Comparison of ENCODE assay signal across 11 cellular contexts in the genomic region with DNA sequence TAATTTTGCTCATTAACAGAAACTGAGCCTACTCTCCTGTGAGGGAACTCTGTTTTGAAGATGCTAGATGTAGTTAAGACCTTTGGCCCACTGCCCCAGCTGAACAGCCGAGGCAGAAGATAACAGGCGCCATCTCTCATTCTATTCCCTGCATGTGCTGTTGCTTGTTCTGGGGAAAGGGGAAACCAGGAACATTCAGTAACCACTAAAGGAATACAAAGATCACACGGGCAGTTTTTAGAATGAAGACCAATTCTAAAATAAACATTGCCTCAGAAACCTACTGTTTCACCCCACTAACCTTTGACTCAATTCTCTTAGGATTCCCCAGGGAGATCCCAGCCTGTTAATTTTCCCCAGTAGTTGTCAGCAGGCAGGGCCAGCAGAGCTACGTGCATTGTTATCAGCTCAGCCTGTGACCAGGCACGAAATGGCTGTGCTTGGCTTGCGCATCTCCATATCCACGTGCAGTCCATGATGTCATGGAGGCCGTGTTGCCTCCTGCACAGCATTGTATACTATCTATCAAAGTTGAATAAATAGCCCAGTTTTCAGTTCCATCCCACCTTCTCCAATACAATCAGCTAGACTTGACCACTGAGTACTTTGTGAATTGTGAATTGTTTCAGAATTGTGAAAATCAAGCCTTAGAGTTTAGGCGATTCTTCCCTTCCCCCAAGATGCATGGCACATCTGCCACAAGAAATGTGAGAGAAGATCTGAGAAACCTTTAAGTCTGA. TPM values are rescaled to one million over a fixed set of nuclear protein-coding genes. Genes with fewer than 3 reads are reported as not detected.
A peak's percentile ranks its signal among the peaks of the same experiment; 100 is the strongest.
DNase-seq lines count a peak whose midpoint lies in the region; ATAC-seq and TF ChIP-seq lines count a peak whose summit lies in the region.
"Had no signal": no experiment of that assay in that cellular context is flagged by ENCODE, and none has a peak within 500 bp of the region (broad histone marks: within the 10 kb centered on the region; RNA-seq: fewer than 3 reads in every experiment).

No MANE protein-coding gene starts in this region.

- H3K36me3 Mint-ChIP-seq in GM23338 (ENCODE audit: low read depth), result no peaks in the 10 kb centered on the region
- H3K36me3 Mint-ChIP-seq in activated CD8-positive, alpha-beta memory T cell treated with anti-CD3 and anti-CD28 coated beads, Interleukin-2, amount 10 ng/mL, durations not matched to agents 7 days and 5 days, result no peaks in the 10 kb centered on the region

- intact Hi-C loops in left ventricle myocardium superior (cut with micrococcal nuclease), result loop anchor here (5.0 kb wide), 1 partner anchor 51 kb away; no protein-coding TSS in a partner anchor

- H3K4me1 Mint-ChIP-seq in GM23338, result peaks cover 36% of the 10 kb centered on the region
- no peaks in the 10 kb centered on the region for H3K4me1 Mint-ChIP-seq in activated CD8-positive, alpha-beta memory T cell treated with anti-CD3 and anti-CD28 coated beads, Interleukin-2, amount 10 ng/mL, durations not matched to agents 7 days and 5 days

- H3K4me2 ChIP-seq in GM23338, result no peak overlapping the region; the same call in 1 of the 2 replicates

- CTCF ChIA-PET in activated CD8-positive, alpha-beta memory T cell treated with anti-CD3 and anti-CD28 coated beads, Interleukin-2, amount 10 ng/mL, durations not matched to agents 7 days and 5 days (lab: Charles Lee), result no interaction called here

- H4K20me1 ChIP-seq in GM23338 (replicated peaks; ENCODE audit: insufficient read depth), result no peaks in the 10 kb centered on the region

- H3K79me2 ChIP-seq in GM23338 (replicated peaks; ENCODE audit: insufficient read depth), result no peaks in the 10 kb centered on the region

- no peak overlapping the region for H3K4me3 Mint-ChIP-seq in GM23338
- no peak overlapping the region for H3K4me3 Mint-ChIP-seq in activated CD8-positive, alpha-beta memory T cell treated with anti-CD3 and anti-CD28 coated beads, Interleukin-2, amount 10 ng/mL, durations not matched to agents 7 days and 5 days

- H3K9me2 ChIP-seq in GM23338 (ENCODE audit: insufficient read depth), result no peaks in the 10 kb centered on the region

- no peaks in the 10 kb centered on the region for H3K27me3 ChIP-seq in GM23338 (ENCODE audit: insufficient read depth)
- H3K27me3 ChIP-seq: gastrocnemius medialis had no signal

- H3K36me3 ChIP-seq in GM23338 (ENCODE audit: insufficient read depth), result no peaks in the 10 kb centered on the region
- H3K36me3 ChIP-seq: gastrocnemius medialis had no signal

- ATAC-seq in GM23338 (peak; percentile 71), left ventricle myocardium superior (peak; percentile 85), HG03378 (IDR thresholded peaks at IDR 0.05; ENCODE audit: unreplicated experiment) (no peak), GM21723 (IDR thresholded peaks at IDR 0.05; ENCODE audit: unreplicated experiment) (no peak)
- ATAC-seq in activated CD8-positive, alpha-beta memory T cell treated with anti-CD3 and anti-CD28 coated beads, Interleukin-2, amount 10 ng/mL, durations not matched to agents 7 days and 5 days, result no peak
- ATAC-seq: gastrocnemius medialis had no signal

- H3K27ac ChIP-seq in GM23338 (ENCODE audit: low read depth) (no peak overlapping the region), angular gyrus (ENCODE audit: low read depth, low read length) (peak overlapping the region; percentile 95)
- H3K27ac ChIP-seq: gastrocnemius medialis had no signal

- peaks cover 36% of the 10 kb centered on the region for H3K4me1 ChIP-seq in GM23338 (ENCODE audit: insufficient read depth)
- H3K4me1 ChIP-seq: gastrocnemius medialis had no signal

- no peak overlapping the region for H2AFZ ChIP-seq in GM23338

- no peak for TF ChIP-seq CTCF in GM23338 (conservative IDR thresholded peaks at IDR 0.05; ENCODE audit: low read depth in 2 of 2)

- H3K27me3 Mint-ChIP-seq in GM23338 (ENCODE audit: insufficient read depth, low read depth, poor library complexity), result no peaks in the 10 kb centered on the region
- peaks cover 4% of the 10 kb centered on the region for H3K27me3 Mint-ChIP-seq in activated CD8-positive, alpha-beta memory T cell treated with anti-CD3 and anti-CD28 coated beads, Interleukin-2, amount 10 ng/mL, durations not matched to agents 7 days and 5 days

- no peak for DNase-seq in GM23338 (ENCODE audit: low spot score)
- DNase-seq in left ventricle myocardium superior, result peak; percentile 53
- DNase-seq in renal cortical epithelial cell (ENCODE audit: low read depth), result peak; percentile 58
- no peak for DNase-seq in AML-193 (lab: John Stamatoyannopoulos, UW)
- no peak for DNase-seq in activated CD8-positive, alpha-beta memory T cell treated with anti-CD3 and anti-CD28 coated beads, Interleukin-2, amount 10 ng/mL, durations not matched to agents 7 days and 5 days
- DNase-seq: activated gamma-delta T cell treated with Interleukin-2 at 50 U/mL for 16 hours; gastrocnemius medialis; stimulated activated naive CD4-positive, alpha-beta T cell treated with Interleukin-2 at 50 U/mL for 16 hours had no signal

- no peaks in the 10 kb centered on the region for H3F3A ChIP-seq in GM23338 (replicated peaks; ENCODE audit: low read depth)

- no peak overlapping the region for H3K4me3 ChIP-seq in GM23338
- H3K4me3 ChIP-seq: gastrocnemius medialis had no signal

- H3K27ac Mint-ChIP-seq in GM23338, result peak overlapping the region; percentile 50; the same call in 1 of the 2 replicates
- no peak overlapping the region for H3K27ac Mint-ChIP-seq in activated CD8-positive, alpha-beta memory T cell treated with anti-CD3 and anti-CD28 coated beads, Interleukin-2, amount 10 ng/mL, durations not matched to agents 7 days and 5 days

- H3K9me3 Mint-ChIP-seq in GM23338, result no peaks in the 10 kb centered on the region
- no peaks in the 10 kb centered on the region for H3K9me3 Mint-ChIP-seq in activated CD8-positive, alpha-beta memory T cell treated with anti-CD3 and anti-CD28 coated beads, Interleukin-2, amount 10 ng/mL, durations not matched to agents 7 days and 5 days (ENCODE audit: low read depth)

TF ChIP-seq in GM23338, 12 proteins besides CTCF, POLR2A, EP300 and RAD21 (continues in another document):
- TF ChIP-seq JUNB (IDR thresholded peaks at IDR 0.05; ENCODE audit: unreplicated experiment) (no peak), EZH2 (IDR thresholded peaks at IDR 0.05; ENCODE audit: low read depth, unreplicated experiment) (no peak), ZNF114 (CRISPR knock-in tag; IDR thresholded peaks at IDR 0.05) (no peak), NANOG (IDR thresholded peaks at IDR 0.05; ENCODE audit: borderline replicate concordance) (no peak), EZH2phosphoT487 (IDR thresholded peaks at IDR 0.05; ENCODE audit: unreplicated experiment) (no peak), CREB1 (CRISPR knock-in tag; IDR thresholded peaks at IDR 0.05; ENCODE audit: low read depth) (no peak)
- TF ChIP-seq, protein P1, sequence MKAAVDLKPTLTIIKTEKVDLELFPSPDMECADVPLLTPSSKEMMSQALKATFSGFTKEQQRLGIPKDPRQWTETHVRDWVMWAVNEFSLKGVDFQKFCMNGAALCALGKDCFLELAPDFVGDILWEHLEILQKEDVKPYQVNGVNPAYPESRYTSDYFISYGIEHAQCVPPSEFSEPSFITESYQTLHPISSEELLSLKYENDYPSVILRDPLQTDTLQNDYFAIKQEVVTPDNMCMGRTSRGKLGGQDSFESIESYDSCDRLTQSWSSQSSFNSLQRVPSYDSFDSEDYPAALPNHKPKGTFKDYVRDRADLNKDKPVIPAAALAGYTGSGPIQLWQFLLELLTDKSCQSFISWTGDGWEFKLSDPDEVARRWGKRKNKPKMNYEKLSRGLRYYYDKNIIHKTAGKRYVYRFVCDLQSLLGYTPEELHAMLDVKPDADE (IDR thresholded peaks at IDR 0.05), result no peak
- TF ChIP-seq, protein P2, sequence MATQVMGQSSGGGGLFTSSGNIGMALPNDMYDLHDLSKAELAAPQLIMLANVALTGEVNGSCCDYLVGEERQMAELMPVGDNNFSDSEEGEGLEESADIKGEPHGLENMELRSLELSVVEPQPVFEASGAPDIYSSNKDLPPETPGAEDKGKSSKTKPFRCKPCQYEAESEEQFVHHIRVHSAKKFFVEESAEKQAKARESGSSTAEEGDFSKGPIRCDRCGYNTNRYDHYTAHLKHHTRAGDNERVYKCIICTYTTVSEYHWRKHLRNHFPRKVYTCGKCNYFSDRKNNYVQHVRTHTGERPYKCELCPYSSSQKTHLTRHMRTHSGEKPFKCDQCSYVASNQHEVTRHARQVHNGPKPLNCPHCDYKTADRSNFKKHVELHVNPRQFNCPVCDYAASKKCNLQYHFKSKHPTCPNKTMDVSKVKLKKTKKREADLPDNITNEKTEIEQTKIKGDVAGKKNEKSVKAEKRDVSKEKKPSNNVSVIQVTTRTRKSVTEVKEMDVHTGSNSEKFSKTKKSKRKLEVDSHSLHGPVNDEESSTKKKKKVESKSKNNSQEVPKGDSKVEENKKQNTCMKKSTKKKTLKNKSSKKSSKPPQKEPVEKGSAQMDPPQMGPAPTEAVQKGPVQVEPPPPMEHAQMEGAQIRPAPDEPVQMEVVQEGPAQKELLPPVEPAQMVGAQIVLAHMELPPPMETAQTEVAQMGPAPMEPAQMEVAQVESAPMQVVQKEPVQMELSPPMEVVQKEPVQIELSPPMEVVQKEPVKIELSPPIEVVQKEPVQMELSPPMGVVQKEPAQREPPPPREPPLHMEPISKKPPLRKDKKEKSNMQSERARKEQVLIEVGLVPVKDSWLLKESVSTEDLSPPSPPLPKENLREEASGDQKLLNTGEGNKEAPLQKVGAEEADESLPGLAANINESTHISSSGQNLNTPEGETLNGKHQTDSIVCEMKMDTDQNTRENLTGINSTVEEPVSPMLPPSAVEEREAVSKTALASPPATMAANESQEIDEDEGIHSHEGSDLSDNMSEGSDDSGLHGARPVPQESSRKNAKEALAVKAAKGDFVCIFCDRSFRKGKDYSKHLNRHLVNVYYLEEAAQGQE (IDR thresholded peaks at IDR 0.05; ENCODE audit: unreplicated experiment), result no peak

RNA-seq across cellular contexts. Expression of a gene that starts 36.0 kb away (rescaled TPM):
- 70.5 and 85.2 TPM in 2 replicates for total RNA-seq in GM23338 (2014; rRNA removed; shearing (Covaris generic))
- 41.4 and 46.5 TPM in 2 replicates for polyA plus RNA-seq in GM23338 (2016; fragmentation: Nextera tagmentation; extraction: Ambion mirVana)
- total RNA-seq in left ventricle myocardium superior (188 TPM), renal cortical epithelial cell (18.8 and 68.6 TPM in 2 replicates)
- 10 to 100 TPM in 1 of 2 experiments, 1 to 10 TPM in 1; 2.9 to 10.6 TPM for total RNA-seq in activated CD8-positive, alpha-beta memory T cell treated with anti-CD3 and anti-CD28 coated beads, Interleukin-2, amount 10 ng/mL, durations not matched to agents 7 days and 5 days

Comparison
In these comparisons a context has a peak if more than half of its experiments do, and no peak if none do; other contexts are left out.
1. ATAC-seq: peak in GM23338 (single experiment) and left ventricle myocardium superior (single experiment); none in HG03378 (single experiment), activated CD8-positive, alpha-beta memory T cell treated with anti-CD3 and anti-CD28 coated beads, Interleukin-2, amount 10 ng/mL, durations not matched to agents 7 days and 5 days (single experiment) and GM21723 (single experiment).
2. DNase-seq: peak in left ventricle myocardium superior (single experiment) and renal cortical epithelial cell (single experiment); none in GM23338 (single experiment), AML-193 (0 of 2) and activated CD8-positive, alpha-beta memory T cell treated with anti-CD3 and anti-CD28 coated beads, Interleukin-2, amount 10 ng/mL, durations not matched to agents 7 days and 5 days (single experiment).